ENCODE assay signal across 22 cellular contexts in genomic region chr14:96945721-96946120, GRCh38.
A peak's percentile ranks its signal among the peaks of the same experiment; 100 is the strongest.
DNase-seq lines count a peak whose midpoint lies in the region; ATAC-seq, FAIRE-seq and TF ChIP-seq lines count a peak whose summit lies in the region.
"Had no signal": no experiment of that assay in that cellular context is flagged by ENCODE, and none has a peak within 500 bp of the region (broad histone marks: within the 10 kb centered on the region; RNA-seq: fewer than 3 reads in every experiment).

No MANE protein-coding gene starts in this region.

- no peak for TF ChIP-seq RAD21 in K562 (CRISPR knock-in tag; conservative IDR thresholded peaks at IDR 0.05 in 1 of 2, IDR thresholded peaks at IDR 0.05 in 1 of 2)

- no peak overlapping the region for H3K4me2 ChIP-seq in K562 (ENCODE audit: insufficient read depth, low read length)
- H3K4me2 ChIP-seq: A549, GM23338 had no signal

- no peak overlapping the region for H3K27ac Mint-ChIP-seq in activated naive CD4-positive, alpha-beta T cell treated with anti-CD3 and anti-CD28 coated beads, Interleukin-2, amount 10 ng/mL, durations not matched to agents 7 days and 5 days
- H3K27ac Mint-ChIP-seq in CD4-positive, CD25-positive, alpha-beta regulatory T cell, result peak overlapping the region in 2 of 3 donors; percentile 49 to 66
- H3K27ac Mint-ChIP-seq: CD8-positive, alpha-beta T cell; GM23338; H9 had no signal

- FAIRE-seq in K562 (lab: Jason Lieb, UNC), result no peak
- FAIRE-seq: A549, G401.6, GM12878, GM19239 had no signal

- no peak for TF ChIP-seq POLR2A in K562 (conservative IDR thresholded peaks at IDR 0.05)

- no peaks in the 10 kb centered on the region for H3K9me3 ChIP-seq in CD4-positive, CD25-positive, alpha-beta regulatory T cell (ENCODE audit: control insufficient read depth in 2 of 2, low read length in 2 of 2)
- H3K9me3 ChIP-seq in K562 (replicated peaks; ENCODE audit: control insufficient read depth, insufficient read depth, low read depth, low read length), result no peaks in the 10 kb centered on the region
- H3K9me3 ChIP-seq: A549, Caco-2 had no signal

- no peak overlapping the region for H3K27ac ChIP-seq in CD4-positive, CD25-positive, alpha-beta regulatory T cell (ENCODE audit: insufficient read depth, low read length, poor library complexity, severe bottlenecking)
- H3K27ac ChIP-seq in K562 (ENCODE audit: extremely low read depth, low read depth, low read length), result no peak overlapping the region
- H3K27ac ChIP-seq: A549 had no signal

- no peaks in the 10 kb centered on the region for H3K36me3 ChIP-seq in CD4-positive, CD25-positive, alpha-beta regulatory T cell (ENCODE audit: control insufficient read depth, insufficient read depth, low read length)
- H3K36me3 ChIP-seq in K562 (ENCODE audit: control insufficient read depth, insufficient read depth, low read length), result no peaks in the 10 kb centered on the region

- H4K20me1 ChIP-seq in K562 (replicated peaks; ENCODE audit: control insufficient read depth, insufficient read depth, low read length), result peaks cover 1% of the 10 kb centered on the region; the same call in 1 of the 2 replicates

- no peaks in the 10 kb centered on the region for H3K27me3 ChIP-seq in CD4-positive, CD25-positive, alpha-beta regulatory T cell (ENCODE audit: control insufficient read depth, insufficient read depth, low read length)
- no peaks in the 10 kb centered on the region for H3K27me3 ChIP-seq in K562 (ENCODE audit: control insufficient read depth in 2 of 2, insufficient read depth in 2 of 2, low read length in 2 of 2)

- H3K9me1 ChIP-seq in K562 (ENCODE audit: control insufficient read depth, insufficient read depth, low read length), result no peaks in the 10 kb centered on the region

- H2AFZ ChIP-seq in K562 (ENCODE audit: low read depth, low read length), result no peak overlapping the region
- H2AFZ ChIP-seq: GM23338 had no signal

- H3K27me3 Mint-ChIP-seq in activated naive CD4-positive, alpha-beta T cell treated with anti-CD3 and anti-CD28 coated beads, Interleukin-2, amount 10 ng/mL, durations not matched to agents 7 days and 5 days, result no peaks in the 10 kb centered on the region
- H3K27me3 Mint-ChIP-seq in CD4-positive, CD25-positive, alpha-beta regulatory T cell, result no peaks in the 10 kb centered on the region

- H3K9me3 Mint-ChIP-seq in activated naive CD4-positive, alpha-beta T cell treated with anti-CD3 and anti-CD28 coated beads, Interleukin-2, amount 10 ng/mL, durations not matched to agents 7 days and 5 days, result no peaks in the 10 kb centered on the region
- peaks cover 0 to 3% (median 0%) of the 10 kb centered on the region in 7 donors for H3K9me3 Mint-ChIP-seq in CD4-positive, CD25-positive, alpha-beta regulatory T cell
- H3K9me3 Mint-ChIP-seq: GM23338, H9 had no signal

- in situ Hi-C loops in K562 (cut with MboI), result no loop called here

- 53% methylated on average over 7 of the region's 7 CpGs for WGBS in K562 (ENCODE audit: insufficient coverage, low coverage, missing lambda C conversion rate)

- ATAC-seq in CD4-positive, CD25-positive, alpha-beta regulatory T cell (ENCODE audit: low read depth in 2 of 2), result peak in 1 of 2 donors; percentile 40
- no peak for ATAC-seq in K562
- no peak for ATAC-seq in left lobe of liver
- ATAC-seq in sciatic nerve, result no peak
- ATAC-seq: A549; CD8-positive, alpha-beta T cell; GM12878; GM23338; HCT116 had no signal

- TF ChIP-seq CTCF in K562 (IDR thresholded peaks at IDR 0.05 in 2 of 3, conservative IDR thresholded peaks at IDR 0.05 in 1 of 3; ENCODE audit: insufficient read depth in 2 of 3, low read depth in 1 of 3, low read length in 3 of 3), result no peak

- peak; percentile 23 for DNase-seq in activated naive CD4-positive, alpha-beta T cell treated with anti-CD3 and anti-CD28 coated beads, Interleukin-2, amount 10 ng/mL, durations not matched to agents 7 days and 5 days
- no peak for DNase-seq in activated naive CD4-positive, alpha-beta T cell (lab: John Stamatoyannopoulos, UW)
- DNase-seq in CD4-positive, CD25-positive, alpha-beta regulatory T cell, result peak in 1 of 3 donors; percentile 40
- DNase-seq in K562 (ENCODE audit: extremely low read depth in 1 of 4, low spot score in 3 of 4) (no peak), left lobe of liver (ENCODE audit: low spot score) (peak; percentile 21), GM03348 (ENCODE audit: low spot score) (no peak), sciatic nerve (ENCODE audit: low spot score) (no peak), AML-193 (lab: John Stamatoyannopoulos, UW) (no peak)
- DNase-seq: 8988T; ACHN; C1 segment of cervical spinal cord; Caco-2; CD8-positive, alpha-beta T cell; DMS153; DND-41; H9 had no signal

- no peaks in the 10 kb centered on the region for H3K79me2 ChIP-seq in K562 (ENCODE audit: control insufficient read depth, insufficient read depth, low read length)

- no TSS peak for BruUV-seq in K562 (replicated peaks; lab: Mats Ljungman, UMichigan)

- peaks cover 23% of the 10 kb centered on the region for H3K4me1 Mint-ChIP-seq in activated naive CD4-positive, alpha-beta T cell treated with anti-CD3 and anti-CD28 coated beads, Interleukin-2, amount 10 ng/mL, durations not matched to agents 7 days and 5 days
- H3K4me1 Mint-ChIP-seq in CD4-positive, CD25-positive, alpha-beta regulatory T cell, result peaks cover 4 to 32% (median 15%) of the 10 kb centered on the region in 4 donors

- H3K4me3 Mint-ChIP-seq in activated naive CD4-positive, alpha-beta T cell treated with anti-CD3 and anti-CD28 coated beads, Interleukin-2, amount 10 ng/mL, durations not matched to agents 7 days and 5 days, result no peak overlapping the region
- H3K4me3 Mint-ChIP-seq in CD4-positive, CD25-positive, alpha-beta regulatory T cell, result no peak overlapping the region
- H3K4me3 Mint-ChIP-seq: CD8-positive, alpha-beta T cell; GM23338; H9 had no signal

- TF ChIP-seq EP300 in K562 (IDR thresholded peaks at IDR 0.05; ENCODE audit: low read length), result no peak

- CTCF ChIA-PET in activated naive CD4-positive, alpha-beta T cell treated with anti-CD3 and anti-CD28 coated beads, Interleukin-2, amount 10 ng/mL, durations not matched to agents 7 days and 5 days (lab: Charles Lee), result no interaction called here
- CTCF ChIA-PET in K562 (lab: Yijun Ruan, JAX; ENCODE audit: low intra/inter-chr PET ratio), result no interaction called here

- intact Hi-C loops in K562 (cut with micrococcal nuclease), result no loop called here
- intact Hi-C loops in sciatic nerve (cut with DNase I), result no loop called here

- H3K4me3 ChIP-seq in CD4-positive, CD25-positive, alpha-beta regulatory T cell (ENCODE audit: low read depth, low read length), result no peak overlapping the region
- H3K4me3 ChIP-seq in K562, result no peak overlapping the region
- H3K4me3 ChIP-seq: A549, GM12878, GM23338 had no signal

- H3K9ac ChIP-seq in K562 (ENCODE audit: insufficient read depth in 1 of 2, low read depth in 2 of 2, low read length in 2 of 2), result no peak overlapping the region

- peaks cover 15% of the 10 kb centered on the region for H3K4me1 ChIP-seq in CD4-positive, CD25-positive, alpha-beta regulatory T cell (ENCODE audit: control insufficient read depth, insufficient read depth, low read length, poor library complexity, severe bottlenecking)
- H3K4me1 ChIP-seq in K562 (replicated peaks in 1 of 2; ENCODE audit: control insufficient read depth in 2 of 2, insufficient read depth in 2 of 2, low read length in 2 of 2), result peaks cover 0 to 4% of the 10 kb centered on the region in 2 experiments; a peak in 1 of 5 replicates
- H3K4me1 ChIP-seq: A549, Caco-2 had no signal

- no peaks in the 10 kb centered on the region for H3K36me3 Mint-ChIP-seq in activated naive CD4-positive, alpha-beta T cell treated with anti-CD3 and anti-CD28 coated beads, Interleukin-2, amount 10 ng/mL, durations not matched to agents 7 days and 5 days
- H3K36me3 Mint-ChIP-seq in CD4-positive, CD25-positive, alpha-beta regulatory T cell, result peaks cover 4% of the 10 kb centered on the region
- H3K36me3 Mint-ChIP-seq: CD8-positive, alpha-beta T cell had no signal

- POLR2A ChIA-PET in K562 (lab: Yijun Ruan, JAX), result no interaction called here

TF ChIP-seq in K562, 482 proteins besides CTCF, POLR2A, EP300 and RAD21:
- TF ChIP-seq ELK3 (CRISPR knock-in tag; IDR thresholded peaks at IDR 0.05), result no peak
- TF ChIP-seq RBM25 (IDR thresholded peaks at IDR 0.05; ENCODE audit: low read depth, low read length, severe bottlenecking), result peak; percentile 63

Comparison
In these comparisons a context has a peak if more than half of its experiments do, and no peak if none do; other contexts are left out.
1. DNase-seq: peak in activated naive CD4-positive, alpha-beta T cell treated with anti-CD3 and anti-CD28 coated beads, Interleukin-2, amount 10 ng/mL, durations not matched to agents 7 days and 5 days (single experiment) and left lobe of liver (single experiment); none in activated naive CD4-positive, alpha-beta T cell (0 of 4), K562 (0 of 4), GM03348 (single experiment), sciatic nerve (single experiment) and AML-193 (0 of 2).